8 cellular contexts compared by ENCODE assay signal in genomic region chr14:102591944-102592772, GRCh38. TPM values are rescaled to one million over a fixed set of nuclear protein-coding genes. Genes with fewer than 3 reads are reported as not detected.
DNase-seq lines count a peak whose midpoint lies in the region; ATAC-seq and TF ChIP-seq lines count a peak whose summit lies in the region.

RCOR1 (plus strand) TSS chr14:102592649; CDS start chr14:102592887, 238 bp downstream.

- no peaks in the 10 kb centered on the region for H4K20me1 ChIP-seq in KMS-11 (ENCODE audit: insufficient read depth)

- TF ChIP-seq CTCF in KMS-11 (conservative IDR thresholded peaks at IDR 0.05; ENCODE audit: low read depth, low read length), result no peak
- no peak for TF ChIP-seq CTCF in Panc1 (IDR thresholded peaks at IDR 0.05)

- intact Hi-C loops in Panc1 (cut with micrococcal nuclease; ENCODE audit: unreplicated experiment), result loop anchor here (10.0 kb wide), 1 partner anchor 67 kb away; no protein-coding TSS in a partner anchor

- H3K9me3 ChIP-seq in Panc1 (ENCODE audit: control insufficient read depth, insufficient read depth, low read depth, low read length) (no peaks in the 10 kb centered on the region), esophagus (ENCODE audit: control insufficient read depth in 2 of 2, insufficient read depth in 1 of 2, low read depth in 1 of 2, low read length in 1 of 2) (no peaks in the 10 kb centered on the region), mucosa of stomach (ENCODE audit: control insufficient read depth, low read length) (no peaks in the 10 kb centered on the region)

- H3K27me3 Mint-ChIP-seq in activated T-cell treated with anti-CD3 and anti-CD28 coated beads, Interleukin-2, amount 50 U/mL, for 4 hours (ENCODE audit: low read depth), result no peaks in the 10 kb centered on the region

- peak within 1 kb of the TSS; percentile 91 for H3K4me3 Mint-ChIP-seq in activated T-cell treated with anti-CD3 and anti-CD28 coated beads, Interleukin-2, amount 50 U/mL, for 4 hours

- H3K9me3 Mint-ChIP-seq in activated T-cell treated with anti-CD3 and anti-CD28 coated beads, Interleukin-2, amount 50 U/mL, for 4 hours, result no peaks in the 10 kb centered on the region

- no peaks in the 10 kb centered on the region for H3K36me3 Mint-ChIP-seq in activated T-cell treated with anti-CD3 and anti-CD28 coated beads, Interleukin-2, amount 50 U/mL, for 4 hours (ENCODE audit: insufficient read depth)

- peak within 1 kb of the TSS; percentile 74 for H2AFZ ChIP-seq in KMS-11 (ENCODE audit: low read depth)

- H3K27ac ChIP-seq in KMS-11, result peak within 1 kb of the TSS; percentile 88
- peak within 1 kb of the TSS; percentile 77 for H3K27ac ChIP-seq in Panc1 (ENCODE audit: low read length)
- peak within 1 kb of the TSS; percentile 99 to 100 for H3K27ac ChIP-seq in esophagus (ENCODE audit: low read depth in 2 of 2, low read length in 1 of 2)

- peak; percentile 71 for ATAC-seq in GM21786 (IDR thresholded peaks at IDR 0.05; ENCODE audit: unreplicated experiment)
- ATAC-seq in Panc1, result peak; percentile 92
- ATAC-seq in activated T-cell treated with anti-CD3 and anti-CD28 coated beads, Interleukin-2, amount 50 U/mL, for 4 hours, result peak; percentile 88 to 91

- 0 to 1% methylated on average over 36 to 98 of the region's 98 CpGs for WGBS in esophagus, 2 donors

- no TSS peak for BruUV-seq in Panc1 (replicated peaks; lab: Mats Ljungman, UMichigan)

- CTCF ChIA-PET in Panc1 (lab: Charles Lee), result interaction anchor here (0.6 kb wide), 1 partner anchor 14 kb away, joined by 4 read pairs; no protein-coding TSS in a partner anchor

- H3K36me3 ChIP-seq in KMS-11 (ENCODE audit: insufficient read depth) (no peaks in the 10 kb centered on the region), Panc1 (ENCODE audit: control insufficient read depth, insufficient read depth, low read length) (peaks cover 3% of the 10 kb centered on the region; the same call in 1 of the 2 replicates), esophagus (ENCODE audit: control insufficient read depth in 2 of 2, insufficient read depth in 2 of 2, low read length in 1 of 2) (no peaks in the 10 kb centered on the region), mucosa of stomach (ENCODE audit: control insufficient read depth, insufficient read depth, low read length) (no peaks in the 10 kb centered on the region)

- H3K4me3 ChIP-seq in KMS-11 (IDR thresholded peaks at IDR 0.05; ENCODE audit: insufficient read depth, low read depth, low read length) (no peak within 1 kb of the TSS), Panc1 (ENCODE audit: low read depth in 2 of 2, low read length in 2 of 2) (peak within 1 kb of the TSS; percentile 70 to 76), esophagus (ENCODE audit: low read depth in 1 of 2, low read length in 2 of 2) (peak within 1 kb of the TSS; percentile 89 to 93), mucosa of stomach (ENCODE audit: low read length) (peak within 1 kb of the TSS; percentile 83)

- peak within 1 kb of the TSS; percentile 92 for H3K4me2 ChIP-seq in KMS-11

- H3K9ac ChIP-seq in KMS-11 (peak within 1 kb of the TSS; percentile 89), mucosa of stomach (ENCODE audit: low read length) (peak within 1 kb of the TSS; percentile 90)

- DNase-seq in DMS79 (lab: John Stamatoyannopoulos, UW), result peak; percentile 95
- peak; percentile 30 for DNase-seq in Panc1 (ENCODE audit: low read depth, low spot score)
- peak; percentile 98 for DNase-seq in activated T-cell treated with anti-CD3 and anti-CD28 coated beads, Interleukin-2, amount 50 U/mL, for 4 hours
- peak; percentile 98 for DNase-seq in stimulated activated CD8-positive, alpha-beta memory T cell treated with anti-CD3 and anti-CD28 coated beads, Interleukin-4, amount 100 ng/mL, for 48 hours

- H3K27me3 ChIP-seq in KMS-11 (ENCODE audit: insufficient read depth, low read depth), result no peaks in the 10 kb centered on the region
- no peaks in the 10 kb centered on the region for H3K27me3 ChIP-seq in Panc1 (ENCODE audit: control insufficient read depth, insufficient read depth, low read length)
- no peaks in the 10 kb centered on the region for H3K27me3 ChIP-seq in esophagus (ENCODE audit: control insufficient read depth in 1 of 2, insufficient read depth in 2 of 2, low read length in 2 of 2)
- H3K27me3 ChIP-seq in mucosa of stomach (ENCODE audit: control insufficient read depth, insufficient read depth, low read length), result no peaks in the 10 kb centered on the region

- POLR2A ChIA-PET in Panc1 (lab: Charles Lee), result no interaction called here

- H3K79me2 ChIP-seq in KMS-11 (ENCODE audit: insufficient read depth, low read depth), result peaks cover 21% of the 10 kb centered on the region; the same call in 1 of the 2 replicates

- in situ Hi-C loops in Panc1 (cut with HindIII; ENCODE audit: low pct_unique_long_range_greater_than_20kb, low sequenced_read_pairs), result no loop called here

- H3K4me1 ChIP-seq in KMS-11 (ENCODE audit: low read depth, poor library complexity, severe bottlenecking) (peaks cover 21% of the 10 kb centered on the region), Panc1 (ENCODE audit: control insufficient read depth, insufficient read depth, low read length) (peaks cover 12% of the 10 kb centered on the region), esophagus (ENCODE audit: control insufficient read depth in 2 of 2, insufficient read depth in 2 of 2, low read length in 1 of 2) (peaks cover 0 to 3% of the 10 kb centered on the region in 2 donors), mucosa of stomach (ENCODE audit: control insufficient read depth, insufficient read depth, low read length) (peaks cover 9% of the 10 kb centered on the region)

- H3K4me1 Mint-ChIP-seq in activated T-cell treated with anti-CD3 and anti-CD28 coated beads, Interleukin-2, amount 50 U/mL, for 4 hours (ENCODE audit: low read depth), result peaks cover 30% of the 10 kb centered on the region

RNA-seq across cellular contexts. Expression of gene RCOR1, which starts in this region (rescaled TPM):
- 27.1 TPM for total RNA-seq in Panc1 (2021; ENCODE audit: unreplicated experiment)
- 12.8 TPM for polyA plus RNA-seq in Panc1 (2012; ENCODE audit: insufficient read length)
- total RNA-seq in activated T-cell treated with anti-CD3 and anti-CD28 coated beads, Interleukin-2, amount 50 U/mL, for 4 hours, result 10 to 100 TPM; 12.5 to 14.7 (median 13.9) TPM
- 10 to 100 TPM; 11.8 to 19.3 TPM for polyA plus RNA-seq in esophagus

Comparison
In these comparisons a context has a peak if more than half of its experiments do, and no peak if none do; other contexts are left out.
1. DNase-seq: peak in every context shown above with its lines; median percentile 98 in activated T-cell treated with anti-CD3 and anti-CD28 coated beads, Interleukin-2, amount 50 U/mL, for 4 hours; 98 in stimulated activated CD8-positive, alpha-beta memory T cell treated with anti-CD3 and anti-CD28 coated beads, Interleukin-4, amount 100 ng/mL, for 48 hours; 95 in DMS79; 30 in Panc1.